In the genomic region with DNA sequence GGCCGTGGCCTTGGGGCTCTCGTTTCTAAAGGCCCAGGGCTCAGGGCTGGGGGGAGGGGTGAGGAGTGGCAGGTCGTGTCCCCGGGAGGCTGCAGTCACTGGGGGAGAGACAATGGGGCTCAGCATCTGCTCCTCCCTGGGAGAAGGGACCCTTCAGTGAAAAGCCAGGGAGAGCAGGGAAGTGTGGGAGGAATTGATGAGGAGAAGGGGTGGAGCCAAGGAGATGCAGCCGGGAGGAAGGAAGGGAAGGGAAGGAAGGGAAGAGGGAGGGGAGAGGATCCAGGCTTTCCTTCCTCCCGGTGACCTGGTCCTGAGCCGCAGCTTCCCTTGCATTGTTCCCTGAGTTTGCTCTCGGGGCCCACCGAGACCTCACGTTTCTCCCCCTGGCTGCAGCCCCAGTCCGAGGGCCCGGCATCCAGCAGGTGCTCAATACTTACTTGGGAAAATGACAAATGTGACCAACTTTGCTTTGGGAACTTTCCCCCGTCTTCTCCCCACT, we compare ENCODE assay signal across 7 cellular contexts.
DNase-seq lines count a peak whose midpoint lies in the region; ATAC-seq and TF ChIP-seq lines count a peak whose summit lies in the region.

No MANE protein-coding gene starts in this region.

- no peak for TF ChIP-seq CTCF in brain microvascular endothelial cell (IDR thresholded peaks at IDR 0.05; ENCODE audit: low read depth, low read length, missing control alignments)

- H3K27ac ChIP-seq in HUES48 (ENCODE audit: low read depth, low read length) (peak overlapping the region; percentile 79), brain microvascular endothelial cell (no peak overlapping the region), stomach smooth muscle (ENCODE audit: low read length) (no peak overlapping the region)

- no peaks in the 10 kb centered on the region for H3K36me3 ChIP-seq in HUES48 (ENCODE audit: control insufficient read depth, insufficient read depth, low read length)
- H3K36me3 ChIP-seq in brain microvascular endothelial cell (replicated peaks) = no peaks in the 10 kb centered on the region
- no peaks in the 10 kb centered on the region for H3K36me3 ChIP-seq in stomach smooth muscle (ENCODE audit: control insufficient read depth in 2 of 2, insufficient read depth in 2 of 2, low read length in 2 of 2)

- DNase-seq in brain microvascular endothelial cell (no peak), iPS-NIHi11 (ENCODE audit: low spot score) (peak; percentile 70), KG1 (lab: John Stamatoyannopoulos, UW) (no peak)

- ATAC-seq in HG02623 (IDR thresholded peaks at IDR 0.05; ENCODE audit: unreplicated experiment) (no peak), GM18870 (IDR thresholded peaks at IDR 0.05; ENCODE audit: unreplicated experiment) (no peak)

- no peaks in the 10 kb centered on the region for H3K9me3 ChIP-seq in HUES48 (ENCODE audit: control insufficient read depth, insufficient read depth, low read length)
- no peaks in the 10 kb centered on the region for H3K9me3 ChIP-seq in stomach smooth muscle (ENCODE audit: control insufficient read depth in 2 of 2, low read length in 2 of 2)

- peaks cover 11% of the 10 kb centered on the region for H3K27me3 ChIP-seq in HUES48 (ENCODE audit: control insufficient read depth, insufficient read depth, low read length)
- H3K27me3 ChIP-seq in brain microvascular endothelial cell (replicated peaks) = no peaks in the 10 kb centered on the region
- no peaks in the 10 kb centered on the region for H3K27me3 ChIP-seq in stomach smooth muscle (ENCODE audit: control insufficient read depth in 1 of 2, insufficient read depth in 2 of 2, low read length in 2 of 2)

- H3K4me3 ChIP-seq in HUES48 (ENCODE audit: low read depth, low read length) (peak overlapping the region; percentile 59), brain microvascular endothelial cell (ENCODE audit: low read depth, low read length) (peak overlapping the region; percentile 64), stomach smooth muscle (ENCODE audit: low read length in 2 of 2) (peak overlapping the region; percentile 19 to 74)

- peak overlapping the region; percentile 72; the same call in 1 of the 2 replicates for H3K9ac ChIP-seq in HUES48 (ENCODE audit: low read depth, low read length)
- H3K9ac ChIP-seq in stomach smooth muscle (ENCODE audit: low read length in 2 of 2) = no peak overlapping the region

- H3K4me1 ChIP-seq in HUES48 (ENCODE audit: control insufficient read depth, insufficient read depth, low read length) = peaks cover 18% of the 10 kb centered on the region
- H3K4me1 ChIP-seq in stomach smooth muscle (ENCODE audit: control insufficient read depth, insufficient read depth, low read length) = peaks cover 23% of the 10 kb centered on the region

- in situ Hi-C loops in brain microvascular endothelial cell (cut with HindIII; ENCODE audit: low pct_ligation_motif_present, low sequenced_read_pairs) = no loop called here
